22 cellular contexts compared by ENCODE assay signal in genomic region chr18:55221577-55221976, GRCh38.
"Had no signal": no experiment of that assay in that cellular context is flagged by ENCODE, and none has a peak within 500 bp of the region (broad histone marks: within the 10 kb centered on the region; RNA-seq: fewer than 3 reads in every experiment).

No MANE protein-coding gene starts in this region.

- H3K4me3 ChIP-seq: cardiac muscle cell, heart left ventricle, lower lobe of right lung, neural progenitor cell, right lobe of liver, skin epidermis, thoracic aorta, vagina had no signal

- H3K9me3 Mint-ChIP-seq: activated naive CD4-positive, alpha-beta T cell treated with anti-CD3 and anti-CD28 coated beads for 36 hours; activated naive CD8-positive, alpha-beta T cell treated with anti-CD3 and anti-CD28 coated beads, Interleukin-2, amount 10 ng/mL, durations not matched to agents 7 days and 5 days; activated T-cell treated with anti-CD3 and anti-CD28 coated beads, Interleukin-2, amount 50 U/mL, for 72 hours; neural progenitor cell had no signal

- H3K36me3 ChIP-seq: cardiac muscle cell, right lobe of liver, thoracic aorta, vagina, WERI-Rb-1 had no signal

- H3K27ac ChIP-seq: cardiac muscle cell, epithelial cell of prostate, lower lobe of right lung, neural progenitor cell, right lobe of liver, thoracic aorta, vagina, WERI-Rb-1 had no signal

- DNase-seq: activated CD4-positive, alpha-beta T cell treated with anti-CD3 and anti-CD28 coated beads, Interleukin-2, amount 50 U/mL, for 4 hours; activated effector memory CD4-positive, alpha-beta T cell treated with Interleukin-2 at 50 U/mL for 16 hours; activated naive CD4-positive, alpha-beta T cell treated with anti-CD3 and anti-CD28 coated beads for 36 hours; activated naive CD8-positive, alpha-beta T cell treated with anti-CD3 and anti-CD28 coated beads, Interleukin-2, amount 10 ng/mL, durations not matched to agents 7 days and 5 days; activated T-cell treated with anti-CD3 and anti-CD28 coated beads, Interleukin-2, amount 50 U/mL, for 72 hours; amygdala; heart left ventricle; left colon; lower lobe of right lung; naive thymus-derived CD4-positive, alpha-beta T cell; posterior cingulate gyrus; right lobe of liver; stimulated activated CD4-positive, alpha-beta T cell treated with anti-CD3 and anti-CD28 coated beads, Interleukin-1b, Interleukin-23, amount 100 ng/mL, for 48 hours; WERI-Rb-1 had no signal

- H3K27ac Mint-ChIP-seq: activated naive CD4-positive, alpha-beta T cell treated with anti-CD3 and anti-CD28 coated beads for 36 hours; activated naive CD8-positive, alpha-beta T cell treated with anti-CD3 and anti-CD28 coated beads, Interleukin-2, amount 10 ng/mL, durations not matched to agents 7 days and 5 days; activated T-cell treated with anti-CD3 and anti-CD28 coated beads, Interleukin-2, amount 50 U/mL, for 72 hours; naive thymus-derived CD4-positive, alpha-beta T cell; neural progenitor cell; stimulated activated effector memory CD8-positive, alpha-beta T cell treated with anti-CD3 and anti-CD28 coated beads, Interleukin-12 subunit alpha, Interleukin-12 subunit beta, amount 100 ng/mL, for 72 hours; type B pancreatic cell had no signal

- ATAC-seq: activated T-cell treated with anti-CD3 and anti-CD28 coated beads, Interleukin-2, amount 50 U/mL, for 72 hours; left colon; lower lobe of right lung; naive thymus-derived CD4-positive, alpha-beta T cell; right lobe of liver; stimulated activated effector memory CD8-positive, alpha-beta T cell treated with anti-CD3 and anti-CD28 coated beads, Interleukin-12 subunit alpha, Interleukin-12 subunit beta, amount 100 ng/mL, for 72 hours had no signal

- H3K4me1 Mint-ChIP-seq: activated naive CD8-positive, alpha-beta T cell treated with anti-CD3 and anti-CD28 coated beads, Interleukin-2, amount 10 ng/mL, durations not matched to agents 7 days and 5 days; naive thymus-derived CD4-positive, alpha-beta T cell; stimulated activated effector memory CD8-positive, alpha-beta T cell treated with anti-CD3 and anti-CD28 coated beads, Interleukin-12 subunit alpha, Interleukin-12 subunit beta, amount 100 ng/mL, for 72 hours had no signal

- H3K27me3 ChIP-seq: cardiac muscle cell, heart left ventricle, neural progenitor cell, right lobe of liver, vagina had no signal

- H3K9me3 ChIP-seq: heart left ventricle, lower lobe of right lung, right lobe of liver, thoracic aorta, vagina had no signal

- H3K4me1 ChIP-seq: neural progenitor cell, right lobe of liver had no signal

- H3K27me3 Mint-ChIP-seq: type B pancreatic cell had no signal

- H3K4me3 Mint-ChIP-seq: activated naive CD4-positive, alpha-beta T cell treated with anti-CD3 and anti-CD28 coated beads for 36 hours; activated naive CD8-positive, alpha-beta T cell treated with anti-CD3 and anti-CD28 coated beads, Interleukin-2, amount 10 ng/mL, durations not matched to agents 7 days and 5 days; activated T-cell treated with anti-CD3 and anti-CD28 coated beads, Interleukin-2, amount 50 U/mL, for 72 hours; naive thymus-derived CD4-positive, alpha-beta T cell; neural progenitor cell; stimulated activated effector memory CD8-positive, alpha-beta T cell treated with anti-CD3 and anti-CD28 coated beads, Interleukin-12 subunit alpha, Interleukin-12 subunit beta, amount 100 ng/mL, for 72 hours; type B pancreatic cell had no signal

- H3K36me3 Mint-ChIP-seq: activated naive CD8-positive, alpha-beta T cell treated with anti-CD3 and anti-CD28 coated beads, Interleukin-2, amount 10 ng/mL, durations not matched to agents 7 days and 5 days; naive thymus-derived CD4-positive, alpha-beta T cell; stimulated activated effector memory CD8-positive, alpha-beta T cell treated with anti-CD3 and anti-CD28 coated beads, Interleukin-12 subunit alpha, Interleukin-12 subunit beta, amount 100 ng/mL, for 72 hours had no signal
